ENCODE assay signal across 8 cellular contexts in the genomic region with DNA sequence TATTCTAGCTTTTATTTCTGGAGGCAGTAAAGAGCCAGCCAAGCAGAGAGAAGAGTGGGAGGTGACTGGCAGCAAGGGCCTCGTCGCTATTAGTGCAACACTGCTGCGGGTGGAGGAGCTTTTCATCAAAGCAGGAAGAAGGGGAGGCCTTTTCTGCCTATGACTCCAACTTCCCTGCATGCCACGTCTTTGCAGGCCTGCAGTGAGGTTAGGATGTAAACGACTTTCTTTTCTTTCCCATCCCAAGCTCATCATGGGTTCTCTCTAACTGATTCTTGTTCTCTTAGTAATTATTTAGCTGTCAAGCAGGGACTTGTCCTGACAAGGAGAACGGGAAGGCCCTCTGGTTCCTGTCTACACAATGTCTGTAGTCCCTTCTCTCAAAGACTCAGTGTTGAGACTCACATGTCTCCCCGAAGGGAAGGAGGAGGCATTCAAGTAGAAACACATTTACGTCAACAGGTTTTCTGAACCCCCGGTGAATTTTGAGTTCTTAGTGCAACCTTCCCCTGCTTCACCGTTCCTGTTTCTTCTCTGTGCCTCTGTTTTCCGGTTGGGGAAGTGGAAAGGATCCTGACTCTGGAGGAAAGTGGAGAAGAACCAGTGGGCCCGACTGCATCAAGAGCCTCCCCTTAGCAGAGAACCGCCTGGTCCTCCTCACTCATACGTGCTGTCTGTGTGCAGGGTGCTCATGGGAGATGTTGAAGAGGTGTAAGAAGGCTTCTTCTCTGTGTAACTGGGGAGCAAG. TPM values are rescaled to one million over a fixed set of nuclear protein-coding genes. Genes with fewer than 3 reads are reported as not detected.
A peak's percentile ranks its signal among the peaks of the same experiment; 100 is the strongest.
DNase-seq lines count a peak whose midpoint lies in the region; ATAC-seq and TF ChIP-seq lines count a peak whose summit lies in the region.

No MANE protein-coding gene starts in this region.

- POLR2A ChIA-PET in CD4-positive, alpha-beta T cell (lab: Charles Lee) = interaction anchor here (0.8 to 2.5 kb wide), 11 partner anchors 9 to 138 kb away, joined by 3 to 30 read pairs (median 6); a partner anchor contains a TSS

- CTCF ChIA-PET in CD4-positive, alpha-beta T cell (lab: Charles Lee) = interaction anchor here (0.9 to 3.8 kb wide), 12 partner anchors 8 to 61 kb away, joined by 3 to 27 read pairs (median 5); no protein-coding TSS in a partner anchor

- no peaks in the 10 kb centered on the region for H3K9me3 ChIP-seq in CD4-positive, alpha-beta T cell (ENCODE audit: control insufficient read depth, low read length)
- H3K9me3 ChIP-seq in SK-N-MC (ENCODE audit: low read depth, low read length) (no peaks in the 10 kb centered on the region), gastrocnemius medialis (no peaks in the 10 kb centered on the region)

- intact Hi-C loops in CD4-positive, alpha-beta T cell (cut with DNase I, micrococcal nuclease) = loop anchor here in 1 of 2 experiments (1.0 to 2.0 kb wide), 4 partner anchors 12 to 58 kb away; no protein-coding TSS in a partner anchor
- intact Hi-C loops in left ventricle myocardium superior (cut with micrococcal nuclease) (no loop called here), gastrocnemius medialis (cut with DNase I; ENCODE audit: low total_unique reads) (no loop called here)

- H3K9me3 Mint-ChIP-seq in CD4-positive, alpha-beta T cell = no peaks in the 10 kb centered on the region
- no peaks in the 10 kb centered on the region for H3K9me3 Mint-ChIP-seq in HFFc6
- no peaks in the 10 kb centered on the region for H3K9me3 Mint-ChIP-seq in activated naive CD8-positive, alpha-beta T cell treated with anti-CD3 and anti-CD28 coated beads for 36 hours

- no peaks in the 10 kb centered on the region for H3K36me3 Mint-ChIP-seq in CD4-positive, alpha-beta T cell (ENCODE audit: low read depth)
- H3K36me3 Mint-ChIP-seq in HFFc6 (ENCODE audit: low read depth) = peaks cover 12% of the 10 kb centered on the region; the same call in 1 of the 2 replicates
- peaks cover 10% of the 10 kb centered on the region for H3K36me3 Mint-ChIP-seq in activated naive CD8-positive, alpha-beta T cell treated with anti-CD3 and anti-CD28 coated beads for 36 hours

- H3K36me3 ChIP-seq in SK-N-MC (ENCODE audit: insufficient read depth, low read length) (no peaks in the 10 kb centered on the region), gastrocnemius medialis (no peaks in the 10 kb centered on the region)

- in situ Hi-C loops in gastrocnemius medialis (cut with MboI; ENCODE audit: low sequenced_read_pairs in 4 of 4) = no loop called here

- peak; percentile 39 to 71 (median 52) for DNase-seq in CD4-positive, alpha-beta T cell
- peak; percentile 64 for DNase-seq in HFFc6
- DNase-seq in SK-N-MC (ENCODE audit: low read depth, low spot score) = peak; percentile 70
- DNase-seq in activated naive CD8-positive, alpha-beta T cell treated with anti-CD3 and anti-CD28 coated beads for 36 hours = peak; percentile 66
- DNase-seq in left ventricle myocardium superior = peak; percentile 52
- DNase-seq in gastrocnemius medialis = peak; percentile 25 to 32
- DNase-seq in NCI-H774 (lab: John Stamatoyannopoulos, UW) = no peak

- H3K27ac Mint-ChIP-seq in CD4-positive, alpha-beta T cell = peak overlapping the region; percentile 95
- peak overlapping the region; percentile 90 for H3K27ac Mint-ChIP-seq in HFFc6
- H3K27ac Mint-ChIP-seq in activated naive CD8-positive, alpha-beta T cell treated with anti-CD3 and anti-CD28 coated beads for 36 hours = peak overlapping the region; percentile 95

- H3K27me3 Mint-ChIP-seq in CD4-positive, alpha-beta T cell = no peaks in the 10 kb centered on the region
- H3K27me3 Mint-ChIP-seq in HFFc6 (ENCODE audit: insufficient read depth) = peaks cover 1% of the 10 kb centered on the region; the same call in 1 of the 2 replicates
- H3K27me3 Mint-ChIP-seq in activated naive CD8-positive, alpha-beta T cell treated with anti-CD3 and anti-CD28 coated beads for 36 hours = no peaks in the 10 kb centered on the region

- H3K4me1 ChIP-seq in gastrocnemius medialis = peaks cover 23 to 26% of the 10 kb centered on the region in 2 donors

- TF ChIP-seq CTCF in CD4-positive, alpha-beta T cell (IDR thresholded peaks at IDR 0.05) = no peak
- no peak for TF ChIP-seq CTCF in HFFc6 (IDR thresholded peaks at IDR 0.05)
- TF ChIP-seq CTCF in gastrocnemius medialis (IDR thresholded peaks at IDR 0.05 in 4 of 5, conservative IDR thresholded peaks at IDR 0.05 in 1 of 5) = no peak

- ATAC-seq in CD4-positive, alpha-beta T cell (ENCODE audit: poor library complexity) = peak; percentile 93
- peak; percentile 95 for ATAC-seq in left ventricle myocardium superior
- peak; percentile 66 to 82 for ATAC-seq in gastrocnemius medialis
- no peak for ATAC-seq in HG03280 (IDR thresholded peaks at IDR 0.05; ENCODE audit: unreplicated experiment)

- H3K27me3 ChIP-seq in CD4-positive, alpha-beta T cell (ENCODE audit: control insufficient read depth, insufficient read depth, low read length) = no peaks in the 10 kb centered on the region
- H3K27me3 ChIP-seq in gastrocnemius medialis = no peaks in the 10 kb centered on the region

- peak overlapping the region; percentile 82 for H3K4me3 Mint-ChIP-seq in CD4-positive, alpha-beta T cell
- H3K4me3 Mint-ChIP-seq in HFFc6 = peak overlapping the region; percentile 65
- peak overlapping the region; percentile 76 for H3K4me3 Mint-ChIP-seq in activated naive CD8-positive, alpha-beta T cell treated with anti-CD3 and anti-CD28 coated beads for 36 hours

- H3K4me3 ChIP-seq in SK-N-MC (peak overlapping the region; percentile 66), gastrocnemius medialis (no peak overlapping the region)

- no peak for TF ChIP-seq POLR2A in gastrocnemius medialis (IDR thresholded peaks at IDR 0.05)

- H3K27ac ChIP-seq in CD4-positive, alpha-beta T cell (ENCODE audit: low read depth, low read length) = peak overlapping the region; percentile 69
- H3K27ac ChIP-seq in SK-N-MC (peak overlapping the region; percentile 89), gastrocnemius medialis (peak overlapping the region; percentile 32 to 53 (median 40))

- peak overlapping the region; percentile 56 for H3K9ac ChIP-seq in SK-N-MC (ENCODE audit: insufficient read length)

- H3K4me1 Mint-ChIP-seq in CD4-positive, alpha-beta T cell (ENCODE audit: low read depth) = peaks cover 82% of the 10 kb centered on the region
- peaks cover 64% of the 10 kb centered on the region for H3K4me1 Mint-ChIP-seq in HFFc6 (ENCODE audit: low read depth)
- peaks cover 70% of the 10 kb centered on the region for H3K4me1 Mint-ChIP-seq in activated naive CD8-positive, alpha-beta T cell treated with anti-CD3 and anti-CD28 coated beads for 36 hours

RNA-seq across cellular contexts. Expression of a gene that starts 56.9 kb away (rescaled TPM):
- 100 to 1,000 TPM; 179 to 183 TPM for total RNA-seq in CD4-positive, alpha-beta T cell
- total RNA-seq in HFFc6 (2021; fragmentation: NEBNext Ultra II Directional; extraction: Animal tissue kit (Norgen Biotek cat#: 25700)) = 100 to 1,000 TPM in 2 of 6 experiments, 10 to 100 TPM in 4; 82.8 to 114 (median 91.8) TPM
- total RNA-seq in activated naive CD8-positive, alpha-beta T cell treated with anti-CD3 and anti-CD28 coated beads for 36 hours = 10 to 100 TPM; 58.4 to 61.4 TPM
- total RNA-seq in left ventricle myocardium superior = 59.0 TPM
- total RNA-seq in gastrocnemius medialis = 10 to 100 TPM in 3 of 4 donors, 1 to 10 TPM in 1; 6.6 to 20.4 (median 16.9) TPM
